20 cellular contexts compared by ENCODE assay signal in genomic region chr11:103380031-103380430, GRCh38.
"Had no signal": no experiment of that assay in that cellular context is flagged by ENCODE, and none has a peak within 500 bp of the region (broad histone marks: within the 10 kb centered on the region; RNA-seq: fewer than 3 reads in every experiment).

No MANE protein-coding gene starts in this region.

- H3K36me3 ChIP-seq: gastrocnemius medialis, lower lobe of right lung, right lobe of liver, thoracic aorta, vagina had no signal

- H3K4me3 ChIP-seq: gastrocnemius medialis, lower lobe of right lung, right lobe of liver, thoracic aorta, vagina had no signal

- ATAC-seq: activated CD8-positive, alpha-beta T cell treated with anti-CD3 and anti-CD28 coated beads for 36 hours; activated naive CD8-positive, alpha-beta T cell treated with anti-CD3 and anti-CD28 coated beads, Interleukin-2, amount 50 U/mL, for 24 hours; activated T-cell treated with anti-CD3 and anti-CD28 coated beads, Interleukin-2, amount 50 U/mL, for 4 hours; activated T-helper 17 cell treated with anti-CD3 and anti-CD28 coated beads, Interleukin-2, amount 50 U/mL, for 72 hours; esophagus mucosa; gastrocnemius medialis; left lobe of liver; lower lobe of right lung; natural killer cell; right lobe of liver had no signal

- H3K9me3 ChIP-seq: gastrocnemius medialis, right lobe of liver, vagina had no signal

- H3K27me3 ChIP-seq: gastrocnemius medialis, right lobe of liver, vagina had no signal

- H3K4me1 ChIP-seq: gastrocnemius medialis, lower lobe of right lung, right lobe of liver, vagina had no signal

- DNase-seq: activated B cell treated with CpG ODN at 0.5 μM for 24 hours; activated CD4-positive, alpha-beta T cell treated with anti-CD3 and anti-CD28 coated beads, Interleukin-2, amount 50 U/mL, for 1 hour; activated CD8-positive, alpha-beta T cell treated with anti-CD3 and anti-CD28 coated beads for 36 hours; activated gamma-delta T cell treated with Interleukin-2 at 50 U/mL for 16 hours; activated naive CD8-positive, alpha-beta T cell treated with anti-CD3 and anti-CD28 coated beads, Interleukin-2, amount 50 U/mL, for 24 hours; activated T-cell treated with anti-CD3 and anti-CD28 coated beads, Interleukin-2, amount 50 U/mL, for 4 hours; cortex of kidney; gastrocnemius medialis; glutamatergic neuron; lower lobe of right lung; mesendoderm; natural killer cell; right lobe of liver; stimulated activated CD4-positive, alpha-beta T cell treated with anti-CD3 and anti-CD28 coated beads, Interleukin-2, amount 100 ng/mL, for 48 hours; T-helper 1 cell had no signal

- H3K27ac ChIP-seq: gastrocnemius medialis, lower lobe of right lung, right lobe of liver, thoracic aorta, vagina had no signal
